21 cellular contexts compared by ENCODE assay signal in the genomic region with DNA sequence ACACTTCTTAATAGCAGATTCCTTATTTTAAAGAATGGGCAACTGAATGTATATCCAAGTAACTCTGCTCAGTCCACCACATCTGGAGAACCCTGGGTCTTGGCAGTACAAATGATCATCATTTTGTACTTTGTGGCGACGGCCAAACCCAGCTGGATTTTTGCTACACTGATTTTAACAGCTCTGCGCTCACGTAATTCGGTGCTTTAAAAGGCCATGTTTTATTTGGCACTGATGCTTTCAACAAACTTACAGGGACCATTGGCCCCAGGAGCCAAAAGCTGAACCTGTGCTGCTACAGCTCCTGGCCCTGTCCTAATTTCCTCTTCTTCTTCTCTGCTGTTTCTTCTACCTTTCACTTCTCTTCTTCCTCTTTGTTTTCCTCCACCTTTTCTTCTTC.
DNase-seq lines count a peak whose midpoint lies in the region; ATAC-seq and TF ChIP-seq lines count a peak whose summit lies in the region.
"Had no signal": no experiment of that assay in that cellular context is flagged by ENCODE, and none has a peak within 500 bp of the region (broad histone marks: within the 10 kb centered on the region; RNA-seq: fewer than 3 reads in every experiment).

No MANE protein-coding gene starts in this region.

- H3K4me1 ChIP-seq in hepatocyte (ENCODE audit: insufficient read depth) (peaks cover 26% of the 10 kb centered on the region), aorta (ENCODE audit: control insufficient read depth in 1 of 2, insufficient read depth in 2 of 2, low read length in 2 of 2) (no peaks in the 10 kb centered on the region)
- H3K4me1 ChIP-seq: gastrocnemius medialis, parathyroid adenoma, uterus had no signal

- peaks cover 18% of the 10 kb centered on the region for H3K36me3 Mint-ChIP-seq in activated naive CD4-positive, alpha-beta T cell treated with anti-CD3 and anti-CD28 coated beads, Interleukin-2, amount 50 U/mL, for 24 hours
- peaks cover 6% of the 10 kb centered on the region for H3K36me3 Mint-ChIP-seq in effector memory CD8-positive, alpha-beta T cell (ENCODE audit: insufficient read depth)
- H3K36me3 Mint-ChIP-seq in stimulated activated memory B cell treated with anti-CD40 and anti-IgM and Interleukin-4, amounts not matched to agents 10 μg/mL and 1 μg/mL and 100 μg/mL, for 72 hours: peaks cover 5% of the 10 kb centered on the region

- H3K4me1 Mint-ChIP-seq in activated naive CD4-positive, alpha-beta T cell treated with anti-CD3 and anti-CD28 coated beads, Interleukin-2, amount 50 U/mL, for 24 hours: peaks cover 76% of the 10 kb centered on the region
- peaks cover 36 to 48% of the 10 kb centered on the region in 2 donors for H3K4me1 Mint-ChIP-seq in effector memory CD8-positive, alpha-beta T cell (ENCODE audit: low read depth in 2 of 2)
- H3K4me1 Mint-ChIP-seq in stimulated activated memory B cell treated with anti-CD40 and anti-IgM and Interleukin-4, amounts not matched to agents 10 μg/mL and 1 μg/mL and 100 μg/mL, for 72 hours: peaks cover 24% of the 10 kb centered on the region

- H3K4me3 ChIP-seq in hepatocyte: no peak overlapping the region
- H3K4me3 ChIP-seq in aorta (ENCODE audit: low read length in 2 of 2): no peak overlapping the region
- H3K4me3 ChIP-seq: BLaER1, gastrocnemius medialis, uterus had no signal

- no peaks in the 10 kb centered on the region for H3K27me3 ChIP-seq in hepatocyte
- H3K27me3 ChIP-seq in aorta (ENCODE audit: control insufficient read depth in 1 of 2, insufficient read depth in 2 of 2, low read length in 1 of 2): no peaks in the 10 kb centered on the region
- H3K27me3 ChIP-seq: BLaER1, gastrocnemius medialis, uterus had no signal

- ATAC-seq in effector memory CD8-positive, alpha-beta T cell (replicated peaks): no peak
- no peak for ATAC-seq in stimulated activated memory B cell treated with anti-CD40 and anti-IgM and Interleukin-4, amounts not matched to agents 10 μg/mL and 1 μg/mL and 100 μg/mL, for 72 hours
- ATAC-seq in HG03196 (IDR thresholded peaks at IDR 0.05; ENCODE audit: unreplicated experiment): no peak
- ATAC-seq in aorta (ENCODE audit: low FRiP score): no peak
- ATAC-seq: activated naive CD4-positive, alpha-beta T cell treated with anti-CD3 and anti-CD28 coated beads, Interleukin-2, amount 50 U/mL, for 72 hours; gastrocnemius medialis had no signal

- no peaks in the 10 kb centered on the region for H3K79me2 ChIP-seq in hepatocyte
- H3K79me2 ChIP-seq: parathyroid adenoma had no signal

- H3K4me2 ChIP-seq in hepatocyte: peak overlapping the region; percentile 61
- H3K4me2 ChIP-seq: BLaER1 had no signal

- H2AFZ ChIP-seq in hepatocyte: no peak overlapping the region
- H2AFZ ChIP-seq: parathyroid adenoma had no signal

- intact Hi-C loops in aorta (cut with DNase I): loop anchor here in 1 of 2 donors (5.0 kb wide), 1 partner anchor 41 kb away; no protein-coding TSS in a partner anchor

- H3K27ac ChIP-seq in hepatocyte (peak overlapping the region; percentile 75), aorta (ENCODE audit: low read depth in 1 of 2, low read length in 2 of 2) (peak overlapping the region in 1 of 2 donors; percentile 72)
- H3K27ac ChIP-seq: BLaER1, gastrocnemius medialis, parathyroid adenoma, uterus had no signal

- H3K27ac Mint-ChIP-seq in activated naive CD4-positive, alpha-beta T cell treated with anti-CD3 and anti-CD28 coated beads, Interleukin-2, amount 50 U/mL, for 24 hours: peak overlapping the region; percentile 72
- peak overlapping the region; percentile 59 to 81 for H3K27ac Mint-ChIP-seq in effector memory CD8-positive, alpha-beta T cell
- peak overlapping the region; percentile 35 for H3K27ac Mint-ChIP-seq in stimulated activated memory B cell treated with anti-CD40 and anti-IgM and Interleukin-4, amounts not matched to agents 10 μg/mL and 1 μg/mL and 100 μg/mL, for 72 hours

- no peaks in the 10 kb centered on the region for H3K27me3 Mint-ChIP-seq in activated naive CD4-positive, alpha-beta T cell treated with anti-CD3 and anti-CD28 coated beads, Interleukin-2, amount 50 U/mL, for 24 hours
- no peaks in the 10 kb centered on the region for H3K27me3 Mint-ChIP-seq in effector memory CD8-positive, alpha-beta T cell
- peaks cover 9% of the 10 kb centered on the region for H3K27me3 Mint-ChIP-seq in stimulated activated memory B cell treated with anti-CD40 and anti-IgM and Interleukin-4, amounts not matched to agents 10 μg/mL and 1 μg/mL and 100 μg/mL, for 72 hours

- H3K9me3 Mint-ChIP-seq in activated naive CD4-positive, alpha-beta T cell treated with anti-CD3 and anti-CD28 coated beads, Interleukin-2, amount 50 U/mL, for 24 hours: peaks cover 8% of the 10 kb centered on the region
- peaks cover 2 to 15% of the 10 kb centered on the region in 2 donors for H3K9me3 Mint-ChIP-seq in effector memory CD8-positive, alpha-beta T cell
- H3K9me3 Mint-ChIP-seq in stimulated activated memory B cell treated with anti-CD40 and anti-IgM and Interleukin-4, amounts not matched to agents 10 μg/mL and 1 μg/mL and 100 μg/mL, for 72 hours: peaks cover 5% of the 10 kb centered on the region

- H3K36me3 ChIP-seq in hepatocyte (replicated peaks; ENCODE audit: insufficient read depth, low read depth) (no peaks in the 10 kb centered on the region), aorta (ENCODE audit: control insufficient read depth in 1 of 2, insufficient read depth in 2 of 2, low read length in 1 of 2) (no peaks in the 10 kb centered on the region)
- H3K36me3 ChIP-seq: BLaER1, gastrocnemius medialis, uterus had no signal

- no peaks in the 10 kb centered on the region for H4K20me1 ChIP-seq in hepatocyte (ENCODE audit: insufficient read depth, poor library complexity, severe bottlenecking)
- H4K20me1 ChIP-seq: BLaER1 had no signal

- WGBS in hepatocyte (ENCODE audit: low lambda C conversion rate, missing lambda C conversion rate): 98% methylated on average over 5 of the region's 5 CpGs
- WGBS in aorta, 2 donors: 10 to 18% methylated on average over 5 of the region's 5 CpGs

- H3K4me3 Mint-ChIP-seq in activated naive CD4-positive, alpha-beta T cell treated with anti-CD3 and anti-CD28 coated beads, Interleukin-2, amount 50 U/mL, for 24 hours: no peak overlapping the region
- no peak overlapping the region for H3K4me3 Mint-ChIP-seq in effector memory CD8-positive, alpha-beta T cell
- no peak overlapping the region for H3K4me3 Mint-ChIP-seq in stimulated activated memory B cell treated with anti-CD40 and anti-IgM and Interleukin-4, amounts not matched to agents 10 μg/mL and 1 μg/mL and 100 μg/mL, for 72 hours

- no peaks in the 10 kb centered on the region for H3K9me2 ChIP-seq in hepatocyte (replicated peaks; ENCODE audit: insufficient read depth)

- H3K9me3 ChIP-seq in hepatocyte (ENCODE audit: low read depth): no peaks in the 10 kb centered on the region
- no peaks in the 10 kb centered on the region for H3K9me3 ChIP-seq in aorta (ENCODE audit: control insufficient read depth, low read length)
- H3K9me3 ChIP-seq: BLaER1, gastrocnemius medialis, uterus had no signal

- DNase-seq in activated naive CD4-positive, alpha-beta T cell (lab: John Stamatoyannopoulos, UW): no peak
- no peak for DNase-seq in effector memory CD8-positive, alpha-beta T cell
- DNase-seq in hepatocyte (ENCODE audit: low spot score) (no peak), DMS53 treated with DMSO at 0.1 percent for 48 hours (lab: John Stamatoyannopoulos, UW; ENCODE audit: unreplicated experiment) (no peak), aorta (no peak)
- DNase-seq: activated CD4-positive, alpha-beta T cell treated with anti-CD3 and anti-CD28 coated beads, Interleukin-2, amount 50 U/mL, for 48 hours; activated T-cell treated with anti-CD3 and anti-CD28 coated beads, Interleukin-2, amount 50 U/mL, for 1 hour; dermis blood vessel endothelial cell; DMS153; gastrocnemius medialis; NCI-H1105; NCI-H2107; RPMI8226; stimulated activated CD4-positive, alpha-beta T cell treated with anti-CD3 and anti-CD28 coated beads, Interleukin-2, amount 100 ng/mL, for 24 hours; uterus had no signal

- TF ChIP-seq CTCF in hepatocyte (IDR thresholded peaks at IDR 0.05; ENCODE audit: poor library complexity): no peak
